Comparison of ENCODE assay signal across 1 cellular context in the genomic region with DNA sequence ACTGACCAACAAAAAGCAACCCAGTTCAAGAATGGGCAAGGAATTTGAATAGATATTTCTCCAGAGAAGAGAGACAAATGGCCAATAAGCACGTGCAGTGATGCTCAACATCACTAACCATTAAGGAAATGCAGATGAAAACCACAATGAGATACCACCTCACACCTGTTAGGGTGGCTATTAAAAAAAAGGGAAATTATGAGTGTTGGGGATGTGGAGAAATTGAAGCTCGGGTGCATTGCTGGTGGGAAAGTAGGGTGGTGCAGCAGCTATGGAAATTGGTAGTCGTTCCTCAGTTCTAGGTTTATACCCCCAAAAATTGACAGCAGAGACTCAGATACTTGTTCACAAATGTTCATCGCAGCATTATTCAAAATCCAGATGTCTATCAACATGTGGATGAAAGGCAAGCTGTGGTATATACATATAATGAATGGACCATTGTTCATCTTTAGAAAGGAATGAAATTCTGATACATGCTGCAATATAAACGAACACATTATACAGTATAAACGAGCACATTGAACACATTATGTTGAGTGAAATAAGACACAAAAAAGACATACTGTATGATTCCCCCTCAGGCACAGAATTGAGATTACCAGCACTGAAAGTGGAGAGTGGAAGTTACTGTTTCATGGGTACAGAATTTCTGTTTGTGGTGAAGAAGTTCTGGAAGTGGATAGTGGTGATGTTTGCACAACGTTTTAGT.
TF ChIP-seq lines count a peak whose summit lies in the region.

No MANE protein-coding gene starts in this region.

TF ChIP-seq in WTC11, 78 proteins besides CTCF, POLR2A, EP300 and RAD21:
- TF ChIP-seq, protein P1, sequence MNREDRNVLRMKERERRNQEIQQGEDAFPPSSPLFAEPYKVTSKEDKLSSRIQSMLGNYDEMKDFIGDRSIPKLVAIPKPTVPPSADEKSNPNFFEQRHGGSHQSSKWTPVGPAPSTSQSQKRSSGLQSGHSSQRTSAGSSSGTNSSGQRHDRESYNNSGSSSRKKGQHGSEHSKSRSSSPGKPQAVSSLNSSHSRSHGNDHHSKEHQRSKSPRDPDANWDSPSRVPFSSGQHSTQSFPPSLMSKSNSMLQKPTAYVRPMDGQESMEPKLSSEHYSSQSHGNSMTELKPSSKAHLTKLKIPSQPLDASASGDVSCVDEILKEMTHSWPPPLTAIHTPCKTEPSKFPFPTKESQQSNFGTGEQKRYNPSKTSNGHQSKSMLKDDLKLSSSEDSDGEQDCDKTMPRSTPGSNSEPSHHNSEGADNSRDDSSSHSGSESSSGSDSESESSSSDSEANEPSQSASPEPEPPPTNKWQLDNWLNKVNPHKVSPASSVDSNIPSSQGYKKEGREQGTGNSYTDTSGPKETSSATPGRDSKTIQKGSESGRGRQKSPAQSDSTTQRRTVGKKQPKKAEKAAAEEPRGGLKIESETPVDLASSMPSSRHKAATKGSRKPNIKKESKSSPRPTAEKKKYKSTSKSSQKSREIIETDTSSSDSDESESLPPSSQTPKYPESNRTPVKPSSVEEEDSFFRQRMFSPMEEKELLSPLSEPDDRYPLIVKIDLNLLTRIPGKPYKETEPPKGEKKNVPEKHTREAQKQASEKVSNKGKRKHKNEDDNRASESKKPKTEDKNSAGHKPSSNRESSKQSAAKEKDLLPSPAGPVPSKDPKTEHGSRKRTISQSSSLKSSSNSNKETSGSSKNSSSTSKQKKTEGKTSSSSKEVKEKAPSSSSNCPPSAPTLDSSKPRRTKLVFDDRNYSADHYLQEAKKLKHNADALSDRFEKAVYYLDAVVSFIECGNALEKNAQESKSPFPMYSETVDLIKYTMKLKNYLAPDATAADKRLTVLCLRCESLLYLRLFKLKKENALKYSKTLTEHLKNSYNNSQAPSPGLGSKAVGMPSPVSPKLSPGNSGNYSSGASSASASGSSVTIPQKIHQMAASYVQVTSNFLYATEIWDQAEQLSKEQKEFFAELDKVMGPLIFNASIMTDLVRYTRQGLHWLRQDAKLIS (CRISPR knock-in tag; IDR thresholded peaks at IDR 0.05; ENCODE audit: borderline replicate concordance): no peak
- TF ChIP-seq CREM (CRISPR knock-in tag; IDR thresholded peaks at IDR 0.05): no peak
- TF ChIP-seq, protein P2, sequence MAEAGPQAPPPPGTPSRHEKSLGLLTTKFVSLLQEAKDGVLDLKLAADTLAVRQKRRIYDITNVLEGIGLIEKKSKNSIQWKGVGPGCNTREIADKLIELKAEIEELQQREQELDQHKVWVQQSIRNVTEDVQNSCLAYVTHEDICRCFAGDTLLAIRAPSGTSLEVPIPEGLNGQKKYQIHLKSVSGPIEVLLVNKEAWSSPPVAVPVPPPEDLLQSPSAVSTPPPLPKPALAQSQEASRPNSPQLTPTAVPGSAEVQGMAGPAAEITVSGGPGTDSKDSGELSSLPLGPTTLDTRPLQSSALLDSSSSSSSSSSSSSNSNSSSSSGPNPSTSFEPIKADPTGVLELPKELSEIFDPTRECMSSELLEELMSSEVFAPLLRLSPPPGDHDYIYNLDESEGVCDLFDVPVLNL (CRISPR knock-in tag; IDR thresholded peaks at IDR 0.05; ENCODE audit: borderline replicate concordance, low read depth): no peak
- TF ChIP-seq ZNF232 (CRISPR knock-in tag; IDR thresholded peaks at IDR 0.05): no peak
- TF ChIP-seq, protein P3, sequence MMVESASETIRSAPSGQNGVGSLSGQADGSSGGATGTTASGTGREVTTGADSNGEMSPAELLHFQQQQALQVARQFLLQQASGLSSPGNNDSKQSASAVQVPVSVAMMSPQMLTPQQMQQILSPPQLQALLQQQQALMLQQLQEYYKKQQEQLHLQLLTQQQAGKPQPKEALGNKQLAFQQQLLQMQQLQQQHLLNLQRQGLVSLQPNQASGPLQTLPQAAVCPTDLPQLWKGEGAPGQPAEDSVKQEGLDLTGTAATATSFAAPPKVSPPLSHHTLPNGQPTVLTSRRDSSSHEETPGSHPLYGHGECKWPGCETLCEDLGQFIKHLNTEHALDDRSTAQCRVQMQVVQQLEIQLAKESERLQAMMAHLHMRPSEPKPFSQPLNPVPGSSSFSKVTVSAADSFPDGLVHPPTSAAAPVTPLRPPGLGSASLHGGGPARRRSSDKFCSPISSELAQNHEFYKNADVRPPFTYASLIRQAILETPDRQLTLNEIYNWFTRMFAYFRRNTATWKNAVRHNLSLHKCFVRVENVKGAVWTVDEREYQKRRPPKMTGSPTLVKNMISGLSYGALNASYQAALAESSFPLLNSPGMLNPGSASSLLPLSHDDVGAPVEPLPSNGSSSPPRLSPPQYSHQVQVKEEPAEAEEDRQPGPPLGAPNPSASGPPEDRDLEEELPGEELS (CRISPR knock-in tag; IDR thresholded peaks at IDR 0.05): no peak
- TF ChIP-seq, protein P4, sequence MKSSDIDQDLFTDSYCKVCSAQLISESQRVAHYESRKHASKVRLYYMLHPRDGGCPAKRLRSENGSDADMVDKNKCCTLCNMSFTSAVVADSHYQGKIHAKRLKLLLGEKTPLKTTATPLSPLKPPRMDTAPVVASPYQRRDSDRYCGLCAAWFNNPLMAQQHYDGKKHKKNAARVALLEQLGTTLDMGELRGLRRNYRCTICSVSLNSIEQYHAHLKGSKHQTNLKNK (CRISPR knock-in tag; IDR thresholded peaks at IDR 0.05): no peak
- TF ChIP-seq, protein P5, sequence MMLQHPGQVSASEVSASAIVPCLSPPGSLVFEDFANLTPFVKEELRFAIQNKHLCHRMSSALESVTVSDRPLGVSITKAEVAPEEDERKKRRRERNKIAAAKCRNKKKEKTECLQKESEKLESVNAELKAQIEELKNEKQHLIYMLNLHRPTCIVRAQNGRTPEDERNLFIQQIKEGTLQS (CRISPR knock-in tag; conservative IDR thresholded peaks at IDR 0.05): no peak
- TF ChIP-seq JUN (CRISPR knock-in tag; IDR thresholded peaks at IDR 0.05): no peak
- no peak for TF ChIP-seq RORB (CRISPR knock-in tag; IDR thresholded peaks at IDR 0.05)
- TF ChIP-seq, protein P6, sequence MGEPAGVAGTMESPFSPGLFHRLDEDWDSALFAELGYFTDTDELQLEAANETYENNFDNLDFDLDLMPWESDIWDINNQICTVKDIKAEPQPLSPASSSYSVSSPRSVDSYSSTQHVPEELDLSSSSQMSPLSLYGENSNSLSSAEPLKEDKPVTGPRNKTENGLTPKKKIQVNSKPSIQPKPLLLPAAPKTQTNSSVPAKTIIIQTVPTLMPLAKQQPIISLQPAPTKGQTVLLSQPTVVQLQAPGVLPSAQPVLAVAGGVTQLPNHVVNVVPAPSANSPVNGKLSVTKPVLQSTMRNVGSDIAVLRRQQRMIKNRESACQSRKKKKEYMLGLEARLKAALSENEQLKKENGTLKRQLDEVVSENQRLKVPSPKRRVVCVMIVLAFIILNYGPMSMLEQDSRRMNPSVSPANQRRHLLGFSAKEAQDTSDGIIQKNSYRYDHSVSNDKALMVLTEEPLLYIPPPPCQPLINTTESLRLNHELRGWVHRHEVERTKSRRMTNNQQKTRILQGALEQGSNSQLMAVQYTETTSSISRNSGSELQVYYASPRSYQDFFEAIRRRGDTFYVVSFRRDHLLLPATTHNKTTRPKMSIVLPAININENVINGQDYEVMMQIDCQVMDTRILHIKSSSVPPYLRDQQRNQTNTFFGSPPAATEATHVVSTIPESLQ (CRISPR knock-in tag; IDR thresholded peaks at IDR 0.05): no peak
- no peak for TF ChIP-seq JAZF1 (CRISPR knock-in tag; IDR thresholded peaks at IDR 0.05)
- TF ChIP-seq SMAD3 (CRISPR knock-in tag; IDR thresholded peaks at IDR 0.05; ENCODE audit: borderline replicate concordance): no peak
- TF ChIP-seq NFATC4 (CRISPR knock-in tag; IDR thresholded peaks at IDR 0.05): no peak
- no peak for TF ChIP-seq TCF7 (CRISPR knock-in tag; IDR thresholded peaks at IDR 0.05; ENCODE audit: low read depth)
- no peak for TF ChIP-seq ZBTB21 (CRISPR knock-in tag; IDR thresholded peaks at IDR 0.05; ENCODE audit: borderline replicate concordance)
- TF ChIP-seq, protein P7, sequence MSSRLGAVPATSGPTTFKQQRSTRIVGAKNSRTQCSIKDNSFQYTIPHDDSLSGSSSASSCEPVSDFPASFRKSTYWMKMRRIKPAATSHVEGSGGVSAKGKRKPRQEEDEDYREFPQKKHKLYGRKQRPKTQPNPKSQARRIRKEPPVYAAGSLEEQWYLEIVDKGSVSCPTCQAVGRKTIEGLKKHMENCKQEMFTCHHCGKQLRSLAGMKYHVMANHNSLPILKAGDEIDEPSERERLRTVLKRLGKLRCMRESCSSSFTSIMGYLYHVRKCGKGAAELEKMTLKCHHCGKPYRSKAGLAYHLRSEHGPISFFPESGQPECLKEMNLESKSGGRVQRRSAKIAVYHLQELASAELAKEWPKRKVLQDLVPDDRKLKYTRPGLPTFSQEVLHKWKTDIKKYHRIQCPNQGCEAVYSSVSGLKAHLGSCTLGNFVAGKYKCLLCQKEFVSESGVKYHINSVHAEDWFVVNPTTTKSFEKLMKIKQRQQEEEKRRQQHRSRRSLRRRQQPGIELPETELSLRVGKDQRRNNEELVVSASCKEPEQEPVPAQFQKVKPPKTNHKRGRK (CRISPR knock-in tag; IDR thresholded peaks at IDR 0.05; ENCODE audit: borderline replicate concordance): no peak
- TF ChIP-seq MYBL2 (CRISPR knock-in tag; IDR thresholded peaks at IDR 0.05): no peak
- no peak for TF ChIP-seq FOXK1 (CRISPR knock-in tag; IDR thresholded peaks at IDR 0.05)
- no peak for TF ChIP-seq PRRX2 (CRISPR knock-in tag; IDR thresholded peaks at IDR 0.05)
